Comparison of ENCODE assay signal across 21 cellular contexts in the genomic region with DNA sequence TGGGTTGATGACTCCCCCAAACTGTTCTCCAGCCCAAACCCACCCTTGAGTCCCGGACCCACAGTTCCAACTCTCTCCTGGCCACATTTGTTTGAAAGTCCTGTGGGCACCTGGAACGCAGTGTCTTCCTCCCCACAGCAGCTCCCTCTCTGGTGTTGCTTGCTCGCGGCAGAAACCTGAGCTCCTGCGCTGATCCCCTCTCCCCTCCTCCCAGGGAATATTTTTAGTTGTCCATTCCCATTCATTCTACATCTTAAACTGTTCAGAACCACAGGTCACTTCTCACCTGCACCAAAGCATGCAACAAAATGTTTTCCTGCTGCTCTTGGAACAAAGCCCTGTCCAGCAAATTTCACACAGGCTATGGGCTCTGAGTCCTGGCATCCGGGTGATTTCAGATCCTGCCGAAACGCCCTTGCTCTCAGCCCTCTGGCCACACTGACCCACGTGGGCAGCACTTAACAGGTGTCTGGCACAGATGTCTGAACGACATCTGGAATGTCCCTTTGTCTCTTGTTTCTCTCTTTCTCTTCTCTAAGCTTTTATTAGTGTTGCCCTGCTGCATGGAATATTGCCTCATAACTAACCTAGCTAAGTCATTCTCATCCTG. TPM values are rescaled to one million over a fixed set of nuclear protein-coding genes. Genes with fewer than 3 reads are reported as not detected.
DNase-seq lines count a peak whose midpoint lies in the region; ATAC-seq, FAIRE-seq and TF ChIP-seq lines count a peak whose summit lies in the region.
"Had no signal": no experiment of that assay in that cellular context is flagged by ENCODE, and none has a peak within 500 bp of the region (broad histone marks: within the 10 kb centered on the region; RNA-seq: fewer than 3 reads in every experiment).

No MANE protein-coding gene starts in this region.

- peak; percentile 17 for FAIRE-seq in GM12892 (lab: Jason Lieb, UNC)
- FAIRE-seq: D721Med, G401.6 had no signal

- TF ChIP-seq CTCF in RWPE2 (IDR thresholded peaks at IDR 0.05; ENCODE audit: poor library complexity, severe bottlenecking) (no peak), left lung (IDR thresholded peaks at IDR 0.05) (no peak), gastrocnemius medialis (IDR thresholded peaks at IDR 0.05 in 4 of 5, conservative IDR thresholded peaks at IDR 0.05 in 1 of 5) (no peak)

- CTCF ChIA-PET in HEK293T (lab: Yijun Ruan, JAX): interaction anchor here (0.5 to 0.6 kb wide), 2 partner anchors 30 to 140 kb away, joined by 3 read pairs; no protein-coding TSS in a partner anchor

- intact Hi-C loops in left lung (cut with DNase I): no loop called here
- intact Hi-C loops in gastrocnemius medialis (cut with DNase I; ENCODE audit: low total_unique reads): no loop called here

- in situ Hi-C loops in gastrocnemius medialis (cut with MboI; ENCODE audit: low sequenced_read_pairs in 4 of 4): no loop called here

- H3K4me3 ChIP-seq in RWPE2 (ENCODE audit: severe bottlenecking): no peak overlapping the region
- no peak overlapping the region for H3K4me3 ChIP-seq in left lung
- no peak overlapping the region for H3K4me3 ChIP-seq in gastrocnemius medialis

- no peak overlapping the region for H3K27ac ChIP-seq in RWPE2 (ENCODE audit: poor library complexity, severe bottlenecking)
- no peak overlapping the region for H3K27ac ChIP-seq in left lung
- H3K27ac ChIP-seq in gastrocnemius medialis: peak overlapping the region in 2 of 4 donors; percentile 29 to 53

- POLR2A ChIA-PET in HEK293T (lab: Yijun Ruan, JAX): no interaction called here

- H3K9me3 ChIP-seq in RWPE2 (ENCODE audit: severe bottlenecking) (no peaks in the 10 kb centered on the region), left lung (no peaks in the 10 kb centered on the region), gastrocnemius medialis (no peaks in the 10 kb centered on the region)
- H3K9me3 ChIP-seq: BE2C had no signal

- H3K27me3 ChIP-seq in RWPE2 (ENCODE audit: insufficient read depth, poor library complexity, severe bottlenecking): no peaks in the 10 kb centered on the region
- no peaks in the 10 kb centered on the region for H3K27me3 ChIP-seq in left lung
- no peaks in the 10 kb centered on the region for H3K27me3 ChIP-seq in gastrocnemius medialis
- H3K27me3 ChIP-seq: BE2C had no signal

- H3K4me1 ChIP-seq in RWPE2 (ENCODE audit: insufficient read depth, poor library complexity, severe bottlenecking): no peaks in the 10 kb centered on the region
- H3K4me1 ChIP-seq in left lung: no peaks in the 10 kb centered on the region
- peaks cover 14 to 19% of the 10 kb centered on the region in 2 donors for H3K4me1 ChIP-seq in gastrocnemius medialis
- H3K4me1 ChIP-seq: BE2C had no signal

- H3K36me3 ChIP-seq in RWPE2 (ENCODE audit: low read depth) (no peaks in the 10 kb centered on the region), left lung (no peaks in the 10 kb centered on the region), gastrocnemius medialis (no peaks in the 10 kb centered on the region)
- H3K36me3 ChIP-seq: BE2C had no signal

- DNase-seq in GM12892 (ENCODE audit: insufficient read length) (no peak), RWPE2 (ENCODE audit: low spot score) (no peak), left lung (no peak), gastrocnemius medialis (peak in 1 of 2 donors; percentile 65), HEK293T (ENCODE audit: extremely low spot score) (no peak), nucleus accumbens (lab: John Stamatoyannopoulos, UW) (no peak)
- no peak for DNase-seq in stimulated activated CD8-positive, alpha-beta memory T cell treated with anti-CD3 and anti-CD28 coated beads, Interleukin-4, amount 100 ng/mL, for 48 hours
- DNase-seq: ACHN; BE2C; CD8-positive, alpha-beta T cell; DMS79 treated with DMSO at 0.1 percent for 48 hours; KBM-7; NCI-H1105 treated with DMSO at 0.1 percent for 48 hours; NCI-H187 treated with DMSO at 0.1 percent for 48 hours; NCI-H446; PC-3 had no signal

- ATAC-seq in RWPE2 (ENCODE audit: low read depth) (peak; percentile 18; the same call in 1 of the 3 replicates), left lung (peak; percentile 45), gastrocnemius medialis (peak; percentile 66 to 81), HG02884 (IDR thresholded peaks at IDR 0.05; ENCODE audit: unreplicated experiment) (no peak)
- ATAC-seq: CD8-positive, alpha-beta T cell; HCT116; Right ventricle myocardium inferior had no signal

- no peak for TF ChIP-seq POLR2A in GM12892 (IDR thresholded peaks at IDR 0.05; ENCODE audit: low read depth, low read length)
- TF ChIP-seq POLR2A in gastrocnemius medialis (IDR thresholded peaks at IDR 0.05): no peak

TF ChIP-seq in HEK293T, 16 proteins besides CTCF, POLR2A, EP300 and RAD21:
- no peak for TF ChIP-seq ARNT (IDR thresholded peaks at IDR 0.05)
- TF ChIP-seq, protein P1, sequence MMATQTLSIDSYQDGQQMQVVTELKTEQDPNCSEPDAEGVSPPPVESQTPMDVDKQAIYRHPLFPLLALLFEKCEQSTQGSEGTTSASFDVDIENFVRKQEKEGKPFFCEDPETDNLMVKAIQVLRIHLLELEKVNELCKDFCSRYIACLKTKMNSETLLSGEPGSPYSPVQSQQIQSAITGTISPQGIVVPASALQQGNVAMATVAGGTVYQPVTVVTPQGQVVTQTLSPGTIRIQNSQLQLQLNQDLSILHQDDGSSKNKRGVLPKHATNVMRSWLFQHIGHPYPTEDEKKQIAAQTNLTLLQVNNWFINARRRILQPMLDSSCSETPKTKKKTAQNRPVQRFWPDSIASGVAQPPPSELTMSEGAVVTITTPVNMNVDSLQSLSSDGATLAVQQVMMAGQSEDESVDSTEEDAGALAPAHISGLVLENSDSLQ (IDR thresholded peaks at IDR 0.05): no peak

RNA-seq across cellular contexts. Expression of a gene that starts 27.0 kb away (rescaled TPM):
- 0.78 TPM for polyA plus RNA-seq in GM12892 (2012; ENCODE audit: missing spikeins)
- total RNA-seq in left lung: 100 to 1,000 TPM in 1 of 2 donors, 10 to 100 TPM in 1; 41.0 to 109 TPM
- 1 to 10 TPM; 1.5 to 8.1 (median 5.8) TPM for total RNA-seq in gastrocnemius medialis

Comparison
In these comparisons a context has a peak if more than half of its experiments do, and no peak if none do; other contexts are left out.
1. RNA of a gene that starts 27.0 kb away (total RNA-seq): 41.0 to 109 TPM in left lung; 1.5 to 8.1 TPM in gastrocnemius medialis; every median in the first group is over 4 times any median in the second.